23 cellular contexts compared by ENCODE assay signal in the genomic region with DNA sequence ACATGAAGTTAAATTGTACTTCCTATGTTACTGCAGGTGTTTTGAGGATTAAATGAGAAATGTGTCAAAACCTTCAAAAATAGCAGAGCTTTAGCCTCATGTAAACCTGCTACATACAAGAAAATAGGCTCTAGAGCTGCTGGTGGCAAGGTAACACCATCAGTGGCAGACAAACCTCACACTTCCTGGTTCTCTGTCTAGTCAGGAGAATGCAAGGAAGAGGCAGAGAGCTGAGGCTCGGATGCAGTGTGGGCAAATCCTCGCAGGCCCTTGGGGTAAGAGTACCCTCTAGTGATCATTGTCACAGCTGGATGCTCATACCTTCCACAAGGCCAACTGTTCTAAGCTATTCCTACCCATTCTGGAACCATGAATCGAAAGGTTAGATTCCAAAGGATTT. TPM values are rescaled to one million over a fixed set of nuclear protein-coding genes. Genes with fewer than 3 reads are reported as not detected.
A peak's percentile ranks its signal among the peaks of the same experiment; 100 is the strongest.
DNase-seq lines count a peak whose midpoint lies in the region; ATAC-seq, FAIRE-seq and TF ChIP-seq lines count a peak whose summit lies in the region.
"Had no signal": no experiment of that assay in that cellular context is flagged by ENCODE, and none has a peak within 500 bp of the region (broad histone marks: within the 10 kb centered on the region; RNA-seq: fewer than 3 reads in every experiment).

No MANE protein-coding gene starts in this region.

- H3K4me1 Mint-ChIP-seq in activated CD4-positive, alpha-beta T cell treated with anti-CD3 and anti-CD28 coated beads for 36 hours = peaks cover 28% of the 10 kb centered on the region
- H3K4me1 Mint-ChIP-seq in activated CD4-positive, alpha-beta T cell treated with anti-CD3 and anti-CD28 coated beads, Interleukin-2, amount 10 ng/mL, durations not matched to agents 24 days and 14 days = no peaks in the 10 kb centered on the region
- peaks cover 35% of the 10 kb centered on the region for H3K4me1 Mint-ChIP-seq in activated naive CD8-positive, alpha-beta T cell (ENCODE audit: low read depth)
- peaks cover 25% of the 10 kb centered on the region for H3K4me1 Mint-ChIP-seq in activated naive CD8-positive, alpha-beta T cell treated with anti-CD3 and anti-CD28 coated beads, Interleukin-2, amount 50 U/mL, for 24 hours
- no peaks in the 10 kb centered on the region for H3K4me1 Mint-ChIP-seq in astrocyte (ENCODE audit: low read depth, unreplicated experiment)
- H3K4me1 Mint-ChIP-seq in activated CD4-positive, alpha-beta memory T cell treated with anti-CD3 and anti-CD28 coated beads, Interleukin-2, amount 10 ng/mL, durations not matched to agents 7 days and 5 days = no peaks in the 10 kb centered on the region

- no peak for TF ChIP-seq EP300 in stomach (IDR thresholded peaks at IDR 0.05)

- no peak for TF ChIP-seq POLR2A in stomach (IDR thresholded peaks at IDR 0.05)

- H3K36me3 Mint-ChIP-seq in activated CD4-positive, alpha-beta T cell treated with anti-CD3 and anti-CD28 coated beads for 36 hours (ENCODE audit: low read depth) = peaks cover 64% of the 10 kb centered on the region
- H3K36me3 Mint-ChIP-seq in activated CD4-positive, alpha-beta T cell treated with anti-CD3 and anti-CD28 coated beads, Interleukin-2, amount 10 ng/mL, durations not matched to agents 24 days and 14 days (ENCODE audit: low read depth) = peaks cover 65% of the 10 kb centered on the region
- H3K36me3 Mint-ChIP-seq in activated naive CD8-positive, alpha-beta T cell = peaks cover 13% of the 10 kb centered on the region
- H3K36me3 Mint-ChIP-seq in activated naive CD8-positive, alpha-beta T cell treated with anti-CD3 and anti-CD28 coated beads, Interleukin-2, amount 50 U/mL, for 24 hours (ENCODE audit: low read depth) = peaks cover 57% of the 10 kb centered on the region
- H3K36me3 Mint-ChIP-seq in astrocyte (ENCODE audit: low read depth, unreplicated experiment) = peaks cover 14% of the 10 kb centered on the region
- peaks cover 62% of the 10 kb centered on the region for H3K36me3 Mint-ChIP-seq in activated CD4-positive, alpha-beta memory T cell treated with anti-CD3 and anti-CD28 coated beads, Interleukin-2, amount 10 ng/mL, durations not matched to agents 7 days and 5 days (ENCODE audit: low read depth)

- no peaks in the 10 kb centered on the region for H3K27me3 ChIP-seq in astrocyte (ENCODE audit: insufficient read depth, low read length)
- no peaks in the 10 kb centered on the region for H3K27me3 ChIP-seq in stomach
- H3K27me3 ChIP-seq: BLaER1 treated with 17β-estradiol and CSF1 and Interleukin-3, amounts not matched to agents 10 nM and 100 nM had no signal

- no peaks in the 10 kb centered on the region for H3K4me1 ChIP-seq in astrocyte (ENCODE audit: insufficient read depth, low read length)
- H3K4me1 ChIP-seq in stomach = peaks cover 0 to 10% (median 3%) of the 10 kb centered on the region in 4 donors

- H2AFZ ChIP-seq in astrocyte (ENCODE audit: low read depth, low read length) = no peak overlapping the region

- CTCF ChIA-PET in activated CD4-positive, alpha-beta T cell treated with anti-CD3 and anti-CD28 coated beads for 36 hours (lab: Charles Lee) = interaction anchor here (0.7 to 2.7 kb wide), 8 partner anchors 9 to 197 kb away, joined by 3 to 14 read pairs (median 4); no protein-coding TSS in a partner anchor
- CTCF ChIA-PET in activated CD4-positive, alpha-beta memory T cell treated with anti-CD3 and anti-CD28 coated beads, Interleukin-2, amount 10 ng/mL, durations not matched to agents 7 days and 5 days (lab: Charles Lee) = interaction anchor here (0.8 to 1.3 kb wide), 4 partner anchors 14 to 30 kb away, joined by 3 to 5 read pairs (median 4); a partner anchor contains a TSS

- H3K27ac ChIP-seq in astrocyte (ENCODE audit: low read depth, low read length) = no peak overlapping the region
- peak overlapping the region in 2 of 5 donors; percentile 37 to 52 for H3K27ac ChIP-seq in stomach
- H3K27ac ChIP-seq: BLaER1 treated with 17β-estradiol and CSF1 and Interleukin-3, amounts not matched to agents 10 nM and 100 nM had no signal

- intact Hi-C loops in activated CD4-positive, alpha-beta T cell treated with anti-CD3 and anti-CD28 coated beads for 36 hours (cut with DNase I, micrococcal nuclease) = no loop called here
- intact Hi-C loops in activated CD4-positive, alpha-beta T cell treated with anti-CD3 and anti-CD28 coated beads, Interleukin-2, amount 10 ng/mL, durations not matched to agents 24 days and 14 days (cut with micrococcal nuclease) = no loop called here
- intact Hi-C loops in stomach (cut with DNase I; ENCODE audit: low total_unique reads) = no loop called here

- no peaks in the 10 kb centered on the region for H3K79me2 ChIP-seq in astrocyte (ENCODE audit: insufficient read depth, low read length)

- no peak for DNase-seq in activated CD4-positive, alpha-beta T cell treated with anti-CD3 and anti-CD28 coated beads for 36 hours
- DNase-seq in activated CD4-positive, alpha-beta T cell treated with anti-CD3 and anti-CD28 coated beads, Interleukin-2, amount 10 ng/mL, durations not matched to agents 24 days and 14 days = no peak
- DNase-seq in activated naive CD8-positive, alpha-beta T cell treated with anti-CD3 and anti-CD28 coated beads, Interleukin-2, amount 50 U/mL, for 24 hours = no peak
- DNase-seq in astrocyte (ENCODE audit: low read depth) (no peak), stomach (peak; percentile 11)
- DNase-seq in activated CD4-positive, alpha-beta memory T cell treated with anti-CD3 and anti-CD28 coated beads, Interleukin-2, amount 10 ng/mL, durations not matched to agents 7 days and 5 days = no peak
- DNase-seq: 8988T; GF-D8; NCI-H1105; NCI-H146; NCI-H2029; NCI-H226; NCI-H524; NCI-H774; NK-92 treated with Interleukin-12 subunit alpha and Interleukin-12 subunit beta, amount 100 ng/mL, for 24 hours had no signal

- no peaks in the 10 kb centered on the region for H3K9me3 ChIP-seq in astrocyte (ENCODE audit: insufficient read depth, low read depth, low read length)
- no peaks in the 10 kb centered on the region for H3K9me3 ChIP-seq in stomach
- H3K9me3 ChIP-seq: BLaER1 treated with 17β-estradiol and CSF1 and Interleukin-3, amounts not matched to agents 10 nM and 100 nM had no signal

- TF ChIP-seq CTCF in astrocyte (IDR thresholded peaks at IDR 0.05; ENCODE audit: insufficient read depth, low read depth, low read length) = no peak
- TF ChIP-seq CTCF in stomach (IDR thresholded peaks at IDR 0.05) = no peak

- no peak overlapping the region for H3K4me3 Mint-ChIP-seq in activated CD4-positive, alpha-beta T cell treated with anti-CD3 and anti-CD28 coated beads for 36 hours
- no peak overlapping the region for H3K4me3 Mint-ChIP-seq in activated CD4-positive, alpha-beta T cell treated with anti-CD3 and anti-CD28 coated beads, Interleukin-2, amount 10 ng/mL, durations not matched to agents 24 days and 14 days
- peak overlapping the region; percentile 58 for H3K4me3 Mint-ChIP-seq in activated naive CD8-positive, alpha-beta T cell
- no peak overlapping the region for H3K4me3 Mint-ChIP-seq in activated naive CD8-positive, alpha-beta T cell treated with anti-CD3 and anti-CD28 coated beads, Interleukin-2, amount 50 U/mL, for 24 hours
- H3K4me3 Mint-ChIP-seq in astrocyte (ENCODE audit: unreplicated experiment) = no peak overlapping the region
- H3K4me3 Mint-ChIP-seq in activated CD4-positive, alpha-beta memory T cell treated with anti-CD3 and anti-CD28 coated beads, Interleukin-2, amount 10 ng/mL, durations not matched to agents 7 days and 5 days = no peak overlapping the region
- H3K4me3 Mint-ChIP-seq: IgD-negative memory B cell had no signal

- no peak overlapping the region for H3K4me2 ChIP-seq in astrocyte (ENCODE audit: low read length)
- H3K4me2 ChIP-seq: BLaER1 treated with 17β-estradiol and CSF1 and Interleukin-3, amounts not matched to agents 10 nM and 100 nM had no signal

- POLR2A ChIA-PET in activated CD4-positive, alpha-beta T cell treated with anti-CD3 and anti-CD28 coated beads for 36 hours (lab: Charles Lee) = no interaction called here
- POLR2A ChIA-PET in activated CD4-positive, alpha-beta memory T cell treated with anti-CD3 and anti-CD28 coated beads, Interleukin-2, amount 10 ng/mL, durations not matched to agents 7 days and 5 days (lab: Charles Lee) = interaction anchor here (1.5 to 2.6 kb wide), 2 partner anchors 14 to 30 kb away, joined by 3 to 12 read pairs; a partner anchor contains a TSS

- no peaks in the 10 kb centered on the region for H3K9me3 Mint-ChIP-seq in activated CD4-positive, alpha-beta T cell treated with anti-CD3 and anti-CD28 coated beads for 36 hours (ENCODE audit: low read depth)
- no peaks in the 10 kb centered on the region for H3K9me3 Mint-ChIP-seq in activated CD4-positive, alpha-beta T cell treated with anti-CD3 and anti-CD28 coated beads, Interleukin-2, amount 10 ng/mL, durations not matched to agents 24 days and 14 days
- H3K9me3 Mint-ChIP-seq in activated naive CD8-positive, alpha-beta T cell (ENCODE audit: low read depth) = no peaks in the 10 kb centered on the region
- H3K9me3 Mint-ChIP-seq in activated naive CD8-positive, alpha-beta T cell treated with anti-CD3 and anti-CD28 coated beads, Interleukin-2, amount 50 U/mL, for 24 hours = no peaks in the 10 kb centered on the region
- H3K9me3 Mint-ChIP-seq in astrocyte (ENCODE audit: unreplicated experiment) = no peaks in the 10 kb centered on the region
- no peaks in the 10 kb centered on the region for H3K9me3 Mint-ChIP-seq in activated CD4-positive, alpha-beta memory T cell treated with anti-CD3 and anti-CD28 coated beads, Interleukin-2, amount 10 ng/mL, durations not matched to agents 7 days and 5 days
- H3K9me3 Mint-ChIP-seq: IgD-negative memory B cell had no signal

- H3K9ac ChIP-seq in astrocyte (ENCODE audit: low read length) = no peak overlapping the region
- H3K9ac ChIP-seq: BLaER1 treated with 17β-estradiol and CSF1 and Interleukin-3, amounts not matched to agents 10 nM and 100 nM had no signal

- 82 to 91% (median 88%) methylated on average over 3 of the region's 3 CpGs for WGBS in stomach, 5 donors

- no peak for FAIRE-seq in astrocyte (lab: Jason Lieb, UNC)
- FAIRE-seq: GM19239, H1 had no signal

- no peak overlapping the region for H3K4me3 ChIP-seq in astrocyte (ENCODE audit: insufficient read depth, low read depth, low read length)
- no peak overlapping the region for H3K4me3 ChIP-seq in stomach
- H3K4me3 ChIP-seq: BLaER1 treated with 17β-estradiol and CSF1 and Interleukin-3, amounts not matched to agents 10 nM and 100 nM had no signal

- peaks cover 67% of the 10 kb centered on the region for H3K36me3 ChIP-seq in astrocyte (ENCODE audit: insufficient read depth, low read length)
- peaks cover 85 to 100% (median 98%) of the 10 kb centered on the region in 4 donors for H3K36me3 ChIP-seq in stomach

- H3K27ac Mint-ChIP-seq in activated CD4-positive, alpha-beta T cell treated with anti-CD3 and anti-CD28 coated beads for 36 hours = peak overlapping the region; percentile 49
- H3K27ac Mint-ChIP-seq in activated CD4-positive, alpha-beta T cell treated with anti-CD3 and anti-CD28 coated beads, Interleukin-2, amount 10 ng/mL, durations not matched to agents 24 days and 14 days = no peak overlapping the region
- H3K27ac Mint-ChIP-seq in activated naive CD8-positive, alpha-beta T cell = peak overlapping the region; percentile 83
- H3K27ac Mint-ChIP-seq in activated naive CD8-positive, alpha-beta T cell treated with anti-CD3 and anti-CD28 coated beads, Interleukin-2, amount 50 U/mL, for 24 hours = no peak overlapping the region
- H3K27ac Mint-ChIP-seq in astrocyte (ENCODE audit: unreplicated experiment) = peak overlapping the region; percentile 41
- no peak overlapping the region for H3K27ac Mint-ChIP-seq in activated CD4-positive, alpha-beta memory T cell treated with anti-CD3 and anti-CD28 coated beads, Interleukin-2, amount 10 ng/mL, durations not matched to agents 7 days and 5 days
- H3K27ac Mint-ChIP-seq: IgD-negative memory B cell had no signal

- H3K27me3 Mint-ChIP-seq in activated CD4-positive, alpha-beta T cell treated with anti-CD3 and anti-CD28 coated beads for 36 hours = no peaks in the 10 kb centered on the region
- no peaks in the 10 kb centered on the region for H3K27me3 Mint-ChIP-seq in activated CD4-positive, alpha-beta T cell treated with anti-CD3 and anti-CD28 coated beads, Interleukin-2, amount 10 ng/mL, durations not matched to agents 24 days and 14 days
- no peaks in the 10 kb centered on the region for H3K27me3 Mint-ChIP-seq in activated naive CD8-positive, alpha-beta T cell
- no peaks in the 10 kb centered on the region for H3K27me3 Mint-ChIP-seq in activated naive CD8-positive, alpha-beta T cell treated with anti-CD3 and anti-CD28 coated beads, Interleukin-2, amount 50 U/mL, for 24 hours
- H3K27me3 Mint-ChIP-seq in astrocyte (ENCODE audit: low read depth, unreplicated experiment) = no peaks in the 10 kb centered on the region
- H3K27me3 Mint-ChIP-seq in activated CD4-positive, alpha-beta memory T cell treated with anti-CD3 and anti-CD28 coated beads, Interleukin-2, amount 10 ng/mL, durations not matched to agents 7 days and 5 days = no peaks in the 10 kb centered on the region
- H3K27me3 Mint-ChIP-seq: IgD-negative memory B cell had no signal

- H4K20me1 ChIP-seq in astrocyte (ENCODE audit: insufficient read depth, low read length) = no peaks in the 10 kb centered on the region

- no peak for ATAC-seq in activated CD4-positive, alpha-beta T cell treated with anti-CD3 and anti-CD28 coated beads for 36 hours
- ATAC-seq in activated naive CD8-positive, alpha-beta T cell treated with anti-CD3 and anti-CD28 coated beads, Interleukin-2, amount 50 U/mL, for 24 hours = no peak
- ATAC-seq in HG03442 (IDR thresholded peaks at IDR 0.05; ENCODE audit: unreplicated experiment) = no peak
- ATAC-seq: HCT116, Panc1 had no signal

RNA-seq across cellular contexts. Expression of a gene that starts 14.2 kb away (rescaled TPM):
- total RNA-seq in activated CD4-positive, alpha-beta T cell treated with anti-CD3 and anti-CD28 coated beads for 36 hours = 10 to 100 TPM; 41.7 to 42.6 TPM
- total RNA-seq in activated CD4-positive, alpha-beta T cell treated with anti-CD3 and anti-CD28 coated beads, Interleukin-2, amount 10 ng/mL, durations not matched to agents 24 days and 14 days = 85.4 TPM in 2 replicates
- total RNA-seq in astrocyte (68.9 and 72.0 TPM in 2 replicates), stomach (100 to 1,000 TPM in 1 of 5 donors, 10 to 100 TPM in 4; 14.0 to 146 (median 37.7) TPM)
- 10 to 100 TPM; 18.6 to 35.9 (median 29.6) TPM for polyA plus RNA-seq in stomach
- total RNA-seq in activated CD4-positive, alpha-beta memory T cell treated with anti-CD3 and anti-CD28 coated beads, Interleukin-2, amount 10 ng/mL, durations not matched to agents 7 days and 5 days = 10 to 100 TPM; 35.8 to 36.1 TPM

RNA-seq across cellular contexts. Expression of a gene that starts 14.3 kb away (rescaled TPM):
- 10 to 100 TPM; 39.4 to 52.1 TPM for total RNA-seq in activated CD4-positive, alpha-beta T cell treated with anti-CD3 and anti-CD28 coated beads for 36 hours
- 55.2 and 56.7 TPM in 2 replicates for total RNA-seq in activated CD4-positive, alpha-beta T cell treated with anti-CD3 and anti-CD28 coated beads, Interleukin-2, amount 10 ng/mL, durations not matched to agents 24 days and 14 days
- total RNA-seq in astrocyte = 29.1 TPM in 2 replicates
- total RNA-seq in stomach = 100 to 1,000 TPM in 1 of 5 donors, 10 to 100 TPM in 4; 40.6 to 108 (median 58.9) TPM
- 10 to 100 TPM; 56.4 to 79.3 (median 74.5) TPM for polyA plus RNA-seq in stomach
- 10 to 100 TPM; 28.5 to 29.0 TPM for total RNA-seq in activated CD4-positive, alpha-beta memory T cell treated with anti-CD3 and anti-CD28 coated beads, Interleukin-2, amount 10 ng/mL, durations not matched to agents 7 days and 5 days

RNA-seq across cellular contexts. Expression of a gene that starts 28.4 kb away (rescaled TPM):
- 1 to 10 TPM; 1.2 to 1.4 TPM for total RNA-seq in activated CD4-positive, alpha-beta T cell treated with anti-CD3 and anti-CD28 coated beads for 36 hours
- 0.66 TPM in 1 of 2 replicates, not detected in the other for total RNA-seq in activated CD4-positive, alpha-beta T cell treated with anti-CD3 and anti-CD28 coated beads, Interleukin-2, amount 10 ng/mL, durations not matched to agents 24 days and 14 days
- not detected in 2 replicates for total RNA-seq in astrocyte
- total RNA-seq in stomach = not detected
- polyA plus RNA-seq in stomach = 1 to 10 TPM in 1 of 3 donors, not detected in 2; 3.9 TPM
- total RNA-seq in activated CD4-positive, alpha-beta memory T cell treated with anti-CD3 and anti-CD28 coated beads, Interleukin-2, amount 10 ng/mL, durations not matched to agents 7 days and 5 days = not detected
- total RNA-seq: H1 had no signal
- polyA plus RNA-seq: H1, IgD-negative memory B cell had no signal

RNA-seq across cellular contexts. Expression of a gene that starts 29.5 kb away (rescaled TPM):
- 10 to 100 TPM; 54.3 to 57.1 TPM for total RNA-seq in activated CD4-positive, alpha-beta T cell treated with anti-CD3 and anti-CD28 coated beads for 36 hours
- total RNA-seq in activated CD4-positive, alpha-beta T cell treated with anti-CD3 and anti-CD28 coated beads, Interleukin-2, amount 10 ng/mL, durations not matched to agents 24 days and 14 days = 88.5 and 90.7 TPM in 2 replicates
- total RNA-seq in astrocyte (53.7 and 58.0 TPM in 2 replicates), stomach (100 to 1,000 TPM in 2 of 5 donors, 10 to 100 TPM in 3; 60.0 to 162 (median 84.4) TPM)
- 10 to 100 TPM; 31.8 to 56.1 (median 48.9) TPM for polyA plus RNA-seq in stomach
- total RNA-seq in activated CD4-positive, alpha-beta memory T cell treated with anti-CD3 and anti-CD28 coated beads, Interleukin-2, amount 10 ng/mL, durations not matched to agents 7 days and 5 days = 10 to 100 TPM; 47.8 to 48.8 TPM

RNA-seq across cellular contexts. Expression of a gene that starts 53.3 kb away (rescaled TPM):
- 1 to 10 TPM; 5.7 to 6.7 TPM for total RNA-seq in activated CD4-positive, alpha-beta T cell treated with anti-CD3 and anti-CD28 coated beads for 36 hours
- total RNA-seq in activated CD4-positive, alpha-beta T cell treated with anti-CD3 and anti-CD28 coated beads, Interleukin-2, amount 10 ng/mL, durations not matched to agents 24 days and 14 days = 4.2 and 4.3 TPM in 2 replicates
- total RNA-seq in astrocyte = 25.5 and 28.4 TPM in 2 replicates
- total RNA-seq in stomach = 10 to 100 TPM; 11.2 to 51.0 (median 23.9) TPM
- polyA plus RNA-seq in stomach = 10 to 100 TPM; 21.5 to 55.9 (median 44.6) TPM
- 1 to 10 TPM; 2.5 to 3.4 TPM for total RNA-seq in activated CD4-positive, alpha-beta memory T cell treated with anti-CD3 and anti-CD28 coated beads, Interleukin-2, amount 10 ng/mL, durations not matched to agents 7 days and 5 days

Comparison
In these comparisons a context has a peak if more than half of its experiments do, and no peak if none do; other contexts are left out.
1. H3K27ac Mint-ChIP-seq: peak in activated CD4-positive, alpha-beta T cell treated with anti-CD3 and anti-CD28 coated beads for 36 hours (single experiment), activated naive CD8-positive, alpha-beta T cell (single experiment) and astrocyte (single experiment); none in activated CD4-positive, alpha-beta T cell treated with anti-CD3 and anti-CD28 coated beads, Interleukin-2, amount 10 ng/mL, durations not matched to agents 24 days and 14 days (single experiment), activated naive CD8-positive, alpha-beta T cell treated with anti-CD3 and anti-CD28 coated beads, Interleukin-2, amount 50 U/mL, for 24 hours (single experiment) and activated CD4-positive, alpha-beta memory T cell treated with anti-CD3 and anti-CD28 coated beads, Interleukin-2, amount 10 ng/mL, durations not matched to agents 7 days and 5 days (single experiment).